ENCODE assay signal across 8 cellular contexts in genomic region chr9:19408316-19408692, GRCh38. TPM values are rescaled to one million over a fixed set of nuclear protein-coding genes. Genes with fewer than 3 reads are reported as not detected.
DNase-seq lines count a peak whose midpoint lies in the region; ATAC-seq and TF ChIP-seq lines count a peak whose summit lies in the region.

No MANE protein-coding gene starts in this region.

- H3K36me3 ChIP-seq in HAP-1 (replicated peaks): no peaks in the 10 kb centered on the region
- H3K36me3 ChIP-seq in SJSA1: no peaks in the 10 kb centered on the region
- H3K36me3 ChIP-seq in endocrine pancreas (ENCODE audit: control insufficient read depth, insufficient read depth, low read length): no peaks in the 10 kb centered on the region
- H3K36me3 ChIP-seq in naive thymus-derived CD4-positive, alpha-beta T cell (ENCODE audit: control insufficient read depth in 2 of 3, insufficient read depth in 3 of 3, low read length in 3 of 3): peaks cover 0 to 7% (median 0%) of the 10 kb centered on the region in 3 experiments

- intact Hi-C loops in Calu3 (cut with micrococcal nuclease; ENCODE audit: unreplicated experiment): loop anchor here (5.0 kb wide), 1 partner anchor 36 kb away; no protein-coding TSS in a partner anchor
- intact Hi-C loops in naive thymus-derived CD4-positive, alpha-beta T cell (cut with micrococcal nuclease): loop anchor here (1.0 to 5.0 kb wide), 13 partner anchors 28 to 359 kb away; partner anchors contain the start of genes DENND4C (in 2 of the 2), HAUS6 (in 2 of the 2), RPS6 (in 2 of the 2) and RRAGA (in 2 of the 2)

- peak overlapping the region; percentile 57 for H3K4me3 ChIP-seq in HAP-1
- H3K4me3 ChIP-seq in SJSA1: peak overlapping the region; percentile 56
- peak overlapping the region; percentile 19 for H3K4me3 ChIP-seq in endocrine pancreas (ENCODE audit: control insufficient read depth, insufficient read depth, low read length)
- H3K4me3 ChIP-seq in naive thymus-derived CD4-positive, alpha-beta T cell (ENCODE audit: low read length): peak overlapping the region; percentile 96

- H3K9me3 ChIP-seq in HAP-1 (peaks cover 3% of the 10 kb centered on the region; the same call in 1 of the 2 replicates), SJSA1 (replicated peaks) (no peaks in the 10 kb centered on the region), endocrine pancreas (ENCODE audit: control insufficient read depth, low read length) (no peaks in the 10 kb centered on the region)
- H3K9me3 ChIP-seq in naive thymus-derived CD4-positive, alpha-beta T cell (ENCODE audit: control insufficient read depth in 2 of 3, low read length in 3 of 3): peaks cover 0 to 3% (median 0%) of the 10 kb centered on the region in 3 experiments

- no peaks in the 10 kb centered on the region; the same call in 1 of the 2 replicates for H3K4me1 ChIP-seq in HAP-1
- no peaks in the 10 kb centered on the region for H3K4me1 ChIP-seq in SJSA1 (replicated peaks)
- no peaks in the 10 kb centered on the region for H3K4me1 ChIP-seq in endocrine pancreas (ENCODE audit: control insufficient read depth, insufficient read depth, low read length)
- peaks cover 0 to 6% of the 10 kb centered on the region in 2 donors for H3K4me1 ChIP-seq in naive thymus-derived CD4-positive, alpha-beta T cell (ENCODE audit: control insufficient read depth in 2 of 2, insufficient read depth in 2 of 2, low read length in 2 of 2)

- H3K9me3 Mint-ChIP-seq in Calu3 (ENCODE audit: low read depth, unreplicated experiment): no peaks in the 10 kb centered on the region
- H3K9me3 Mint-ChIP-seq in naive thymus-derived CD4-positive, alpha-beta T cell: peaks cover 0 to 8% (median 0%) of the 10 kb centered on the region in 11 donors

- CTCF ChIA-PET in Calu3 (lab: Charles Lee): no interaction called here
- CTCF ChIA-PET in naive thymus-derived CD4-positive, alpha-beta T cell (lab: Charles Lee): no interaction called here

- DNase-seq in Calu3 (no peak), HAP-1 (ENCODE audit: low spot score in 2 of 2) (peak in 1 of 2 experiments; percentile 12), SJSA1 (ENCODE audit: low read depth in 1 of 2, low spot score in 2 of 2) (no peak), Kasumi-1 (lab: John Stamatoyannopoulos, UW) (no peak), islet precursor cell (no peak), NCI-H2196 (lab: John Stamatoyannopoulos, UW; ENCODE audit: unreplicated experiment) (no peak)
- peak in 2 of 9 donors; percentile 8 for DNase-seq in naive thymus-derived CD4-positive, alpha-beta T cell

- TF ChIP-seq CTCF in Calu3 (IDR thresholded peaks at IDR 0.05; ENCODE audit: unreplicated experiment): no peak

- H3K27ac ChIP-seq in SJSA1: no peak overlapping the region
- H3K27ac ChIP-seq in naive thymus-derived CD4-positive, alpha-beta T cell (ENCODE audit: low read depth, low read length): peak overlapping the region; percentile 72

- H3K27me3 Mint-ChIP-seq in Calu3 (ENCODE audit: unreplicated experiment): no peaks in the 10 kb centered on the region
- peaks cover 0 to 9% (median 0%) of the 10 kb centered on the region in 5 donors for H3K27me3 Mint-ChIP-seq in naive thymus-derived CD4-positive, alpha-beta T cell

- H3K9ac ChIP-seq in endocrine pancreas (ENCODE audit: control insufficient read depth, insufficient read depth, low read length): peak overlapping the region; percentile 10

- H3K27me3 ChIP-seq in HAP-1 (ENCODE audit: low read depth): no peaks in the 10 kb centered on the region
- no peaks in the 10 kb centered on the region for H3K27me3 ChIP-seq in SJSA1 (replicated peaks)
- no peaks in the 10 kb centered on the region for H3K27me3 ChIP-seq in endocrine pancreas (ENCODE audit: control insufficient read depth, insufficient read depth, low read length)
- H3K27me3 ChIP-seq in naive thymus-derived CD4-positive, alpha-beta T cell (ENCODE audit: control insufficient read depth in 2 of 2, insufficient read depth in 2 of 2, low read length in 2 of 2): no peaks in the 10 kb centered on the region

- POLR2A ChIA-PET in naive thymus-derived CD4-positive, alpha-beta T cell (lab: Charles Lee): interaction anchor here (1.4 to 3.1 kb wide), 2 partner anchors 29 to 33 kb away, joined by 3 to 21 read pairs; partner anchors contain the start of gene RPS6

- peak overlapping the region; percentile 95 for H3K4me3 Mint-ChIP-seq in Calu3 (ENCODE audit: low read depth, unreplicated experiment)
- peak overlapping the region; percentile 78 to 99 (median 94) for H3K4me3 Mint-ChIP-seq in naive thymus-derived CD4-positive, alpha-beta T cell

- ATAC-seq in naive thymus-derived CD4-positive, alpha-beta T cell: no peak

- TSS peak; percentile 64 for BruUV-seq in Calu3 (replicated peaks; lab: Mats Ljungman, UMichigan)

- in situ Hi-C loops in HAP-1 (cut with MboI; ENCODE audit: low sequenced_read_pairs): no loop called here

- peaks cover 24% of the 10 kb centered on the region for H3K36me3 Mint-ChIP-seq in Calu3 (ENCODE audit: insufficient read depth, unreplicated experiment)
- H3K36me3 Mint-ChIP-seq in naive thymus-derived CD4-positive, alpha-beta T cell: peaks cover 0 to 11% (median 4%) of the 10 kb centered on the region in 5 donors

- H3K4me1 Mint-ChIP-seq in Calu3 (ENCODE audit: low read depth, unreplicated experiment): peaks cover 24% of the 10 kb centered on the region
- H3K4me1 Mint-ChIP-seq in naive thymus-derived CD4-positive, alpha-beta T cell: peaks cover 8 to 30% (median 19%) of the 10 kb centered on the region in 7 donors

- no peak overlapping the region for H3K27ac Mint-ChIP-seq in Calu3 (ENCODE audit: unreplicated experiment)
- H3K27ac Mint-ChIP-seq in naive thymus-derived CD4-positive, alpha-beta T cell: peak overlapping the region in 8 of 9 donors; percentile 24 to 88 (median 60)

RNA-seq across cellular contexts. Expression of gene ACER2, which starts 0.5 kb away (rescaled TPM):
- 7.6 and 10.0 TPM in 2 replicates for total RNA-seq in Calu3 (2022)
- total RNA-seq in SJSA1 (2014; rRNA removed; shearing (Covaris generic)): 0.75 and 0.82 TPM in 2 replicates
- total RNA-seq in naive thymus-derived CD4-positive, alpha-beta T cell: 1 to 10 TPM; 2.0 to 5.7 (median 2.8) TPM
- polyA plus RNA-seq in naive thymus-derived CD4-positive, alpha-beta T cell: 1 to 10 TPM in 1 of 2 donors, under 1 TPM in 1; 0.31 to 1.2 TPM

RNA-seq across cellular contexts. Expression of gene RPS6, which starts 28.3 kb away (rescaled TPM):
- 964 and 1,043 TPM in 2 replicates for total RNA-seq in Calu3 (2022)
- total RNA-seq in SJSA1 (2014; rRNA removed; shearing (Covaris generic)): 700 and 1,521 TPM in 2 replicates
- 1,000 to 10,000 TPM; 1,823 to 4,329 (median 3,439) TPM for total RNA-seq in naive thymus-derived CD4-positive, alpha-beta T cell
- 1,000 to 10,000 TPM; 3,623 to 4,015 TPM for polyA plus RNA-seq in naive thymus-derived CD4-positive, alpha-beta T cell

Comparison
In these comparisons a context has a peak if more than half of its experiments do, and no peak if none do; other contexts are left out.
1. H3K4me3 ChIP-seq: peak in every context shown above with its lines; median percentile 96 in naive thymus-derived CD4-positive, alpha-beta T cell; 57 in HAP-1; 56 in SJSA1; 19 in endocrine pancreas.